Comparison of ENCODE assay signal across 15 cellular contexts in genomic region chr14:92655802-92656201, GRCh38.
DNase-seq lines count a peak whose midpoint lies in the region; ATAC-seq, FAIRE-seq and TF ChIP-seq lines count a peak whose summit lies in the region.
"Had no signal": no experiment of that assay in that cellular context is flagged by ENCODE, and none has a peak within 500 bp of the region (broad histone marks: within the 10 kb centered on the region; RNA-seq: fewer than 3 reads in every experiment).

No MANE protein-coding gene starts in this region.

- no peaks in the 10 kb centered on the region for H3K9me3 Mint-ChIP-seq in CD4-positive, alpha-beta T cell

- no peak overlapping the region for H3K27ac ChIP-seq in CD4-positive, alpha-beta T cell (ENCODE audit: low read depth, low read length)
- peak overlapping the region in 3 of 4 donors; percentile 56 to 75 (median 56) for H3K27ac ChIP-seq in Peyer's patch
- H3K27ac ChIP-seq in esophagus squamous epithelium: peak overlapping the region in 3 of 4 donors; percentile 70 to 73 (median 72)
- H3K27ac ChIP-seq in sigmoid colon: peak overlapping the region; percentile 23 to 99 (median 97)

- H3K4me1 ChIP-seq in Peyer's patch (peaks cover 0 to 31% (median 12%) of the 10 kb centered on the region in 4 donors), esophagus squamous epithelium (peaks cover 3 to 39% (median 4%) of the 10 kb centered on the region in 3 donors), sigmoid colon (peaks cover 0 to 73% (median 54%) of the 10 kb centered on the region in 4 donors)
- H3K4me1 ChIP-seq: pancreas had no signal

- H3K4me1 Mint-ChIP-seq in CD4-positive, alpha-beta T cell (ENCODE audit: low read depth): peaks cover 76% of the 10 kb centered on the region

- no peaks in the 10 kb centered on the region for H3K9me3 ChIP-seq in CD4-positive, alpha-beta T cell (ENCODE audit: control insufficient read depth, low read length)
- no peaks in the 10 kb centered on the region for H3K9me3 ChIP-seq in Peyer's patch
- no peaks in the 10 kb centered on the region for H3K9me3 ChIP-seq in esophagus squamous epithelium
- H3K9me3 ChIP-seq in sigmoid colon: no peaks in the 10 kb centered on the region
- H3K9me3 ChIP-seq: pancreas had no signal

- peak in 2 of 4 donors; percentile 46 to 54 for TF ChIP-seq EP300 in sigmoid colon (IDR thresholded peaks at IDR 0.05)

- peaks cover 87% of the 10 kb centered on the region for H3K36me3 Mint-ChIP-seq in CD4-positive, alpha-beta T cell (ENCODE audit: low read depth)

- TF ChIP-seq CTCF in CD4-positive, alpha-beta T cell (IDR thresholded peaks at IDR 0.05): no peak
- TF ChIP-seq CTCF in Peyer's patch (IDR thresholded peaks at IDR 0.05): no peak
- TF ChIP-seq CTCF in esophagus squamous epithelium (IDR thresholded peaks at IDR 0.05): no peak
- no peak for TF ChIP-seq CTCF in sigmoid colon (IDR thresholded peaks at IDR 0.05)
- TF ChIP-seq CTCF in D721Med (IDR thresholded peaks at IDR 0.05; ENCODE audit: insufficient read depth, missing control alignments): no peak

- TF ChIP-seq POLR2A in Peyer's patch (IDR thresholded peaks at IDR 0.05) (no peak), esophagus squamous epithelium (IDR thresholded peaks at IDR 0.05) (no peak), sigmoid colon (IDR thresholded peaks at IDR 0.05) (no peak)

- H3K27me3 ChIP-seq in CD4-positive, alpha-beta T cell (ENCODE audit: control insufficient read depth, insufficient read depth, low read length): no peaks in the 10 kb centered on the region
- H3K27me3 ChIP-seq in Peyer's patch (no peaks in the 10 kb centered on the region), esophagus squamous epithelium (no peaks in the 10 kb centered on the region), sigmoid colon (no peaks in the 10 kb centered on the region)
- H3K27me3 ChIP-seq: pancreas had no signal

- POLR2A ChIA-PET in CD4-positive, alpha-beta T cell (lab: Charles Lee): interaction anchor here (0.7 to 1.5 kb wide), 4 partner anchors 13 to 78 kb away, joined by 3 to 5 read pairs (median 3); no protein-coding TSS in a partner anchor

- DNase-seq in CD4-positive, alpha-beta T cell: no peak
- DNase-seq in Peyer's patch (no peak), esophagus squamous epithelium (lab: John Stamatoyannopoulos, UW) (no peak), sigmoid colon (no peak), D721Med (ENCODE audit: insufficient read length, low spot score) (no peak), DMS 273 (lab: John Stamatoyannopoulos, UW; ENCODE audit: unreplicated experiment) (no peak)
- no peak for DNase-seq in stimulated activated CD4-positive, alpha-beta T cell treated with anti-CD3 and anti-CD28 coated beads, Interleukin-12 subunit alpha, Interleukin-12 subunit beta, amount 100 ng/mL, for 4 hours
- DNase-seq: COR-L47, KG1, left colon, NCI-H1436 treated with DMSO at 0.1 percent for 48 hours, NCI-H510A treated with DMSO at 0.1 percent for 48 hours, pancreas, T1000 had no signal

- no peaks in the 10 kb centered on the region for H3K27me3 Mint-ChIP-seq in CD4-positive, alpha-beta T cell

- no peak for ATAC-seq in CD4-positive, alpha-beta T cell (ENCODE audit: poor library complexity)
- ATAC-seq in HG03196 (IDR thresholded peaks at IDR 0.05; ENCODE audit: unreplicated experiment): no peak
- ATAC-seq: left colon had no signal

- no peak for FAIRE-seq in D721Med (lab: Jason Lieb, UNC)
- FAIRE-seq: pancreas had no signal

- H3K4me3 ChIP-seq in Peyer's patch: peak overlapping the region in 2 of 4 donors; percentile 1 to 13
- peak overlapping the region in 2 of 4 donors; percentile 21 to 39 for H3K4me3 ChIP-seq in esophagus squamous epithelium
- peak overlapping the region in 3 of 4 donors; percentile 38 to 43 (median 42) for H3K4me3 ChIP-seq in sigmoid colon
- H3K4me3 ChIP-seq: pancreas had no signal

- peak overlapping the region; percentile 84 for H3K4me3 Mint-ChIP-seq in CD4-positive, alpha-beta T cell

- intact Hi-C loops in CD4-positive, alpha-beta T cell (cut with DNase I, micrococcal nuclease): loop anchor here in 1 of 2 experiments (10.0 kb wide), 1 partner anchor 111 kb away; no protein-coding TSS in a partner anchor
- intact Hi-C loops in esophagus squamous epithelium (cut with DNase I) (no loop called here), sigmoid colon (cut with DNase I) (no loop called here)

- CTCF ChIA-PET in CD4-positive, alpha-beta T cell (lab: Charles Lee): interaction anchor here (1.2 to 1.3 kb wide), 2 partner anchors 14 to 42 kb away, joined by 3 to 5 read pairs; no protein-coding TSS in a partner anchor

- WGBS in esophagus squamous epithelium, 2 donors: 84 to 85% methylated on average over 7 of the region's 7 CpGs
- 73 to 91% methylated on average over 7 of the region's 7 CpGs for WGBS in sigmoid colon, 2 donors

- H3K27ac Mint-ChIP-seq in CD4-positive, alpha-beta T cell: peak overlapping the region; percentile 97

- H3K36me3 ChIP-seq in Peyer's patch: peaks cover 0 to 36% (median 0%) of the 10 kb centered on the region in 3 donors
- peaks cover 0 to 19% (median 0%) of the 10 kb centered on the region in 3 donors for H3K36me3 ChIP-seq in esophagus squamous epithelium
- H3K36me3 ChIP-seq in sigmoid colon: peaks cover 10 to 48% (median 20%) of the 10 kb centered on the region in 4 donors
- H3K36me3 ChIP-seq: pancreas had no signal
